In genomic region chr17:75673487-75673886, GRCh38 we compare ENCODE assay signal across 18 cellular contexts. TPM values are rescaled to one million over a fixed set of nuclear protein-coding genes. Genes with fewer than 3 reads are reported as not detected.
DNase-seq lines count a peak whose midpoint lies in the region; FAIRE-seq and TF ChIP-seq lines count a peak whose summit lies in the region.
"Had no signal": no experiment of that assay in that cellular context is flagged by ENCODE, and none has a peak within 500 bp of the region (broad histone marks: within the 10 kb centered on the region; RNA-seq: fewer than 3 reads in every experiment).

No MANE protein-coding gene starts in this region.

- H3K36me3 ChIP-seq in kidney (ENCODE audit: control insufficient read depth in 1 of 2, insufficient read depth in 2 of 2, low read length in 2 of 2) (peaks cover 19 to 47% of the 10 kb centered on the region in 2 donors), right atrium auricular region (peaks cover 60% of the 10 kb centered on the region)

- no peak overlapping the region for H3K9ac ChIP-seq in kidney (ENCODE audit: low read length in 2 of 2)

- no peak for FAIRE-seq in kidney (lab: Jason Lieb, UNC)
- FAIRE-seq: A549 had no signal

- H3K4me3 ChIP-seq in kidney (ENCODE audit: low read length in 2 of 2) (no peak overlapping the region), right atrium auricular region (no peak overlapping the region)
- H3K4me3 ChIP-seq: A549 had no signal

- H3K27ac Mint-ChIP-seq in activated naive CD8-positive, alpha-beta T cell = peak overlapping the region; percentile 50
- no peak overlapping the region for H3K27ac Mint-ChIP-seq in activated naive CD8-positive, alpha-beta T cell treated with anti-CD3 and anti-CD28 coated beads for 36 hours

- TF ChIP-seq CTCF in kidney (IDR thresholded peaks at IDR 0.05; ENCODE audit: borderline replicate concordance, extremely low read depth, insufficient read depth) (no peak), right atrium auricular region (IDR thresholded peaks at IDR 0.05) (no peak)

- peaks cover under 1% of the 10 kb centered on the region for H3K36me3 Mint-ChIP-seq in activated naive CD8-positive, alpha-beta T cell
- peaks cover 12% of the 10 kb centered on the region for H3K36me3 Mint-ChIP-seq in activated naive CD8-positive, alpha-beta T cell treated with anti-CD3 and anti-CD28 coated beads for 36 hours

- no peak for DNase-seq in activated naive CD8-positive, alpha-beta T cell treated with anti-CD3 and anti-CD28 coated beads for 36 hours
- peak; percentile 61 for DNase-seq in RKO (ENCODE audit: low spot score)
- peak; percentile 0 for DNase-seq in kidney
- DNase-seq in glomerular visceral epithelial cell (ENCODE audit: extremely low spot score) = no peak
- no peak for DNase-seq in UCSD-AML1 (lab: John Stamatoyannopoulos, UW; ENCODE audit: unreplicated experiment)
- no peak for DNase-seq in right atrium auricular region (ENCODE audit: low spot score)
- DNase-seq: AML-193, Caco-2, IMR-90, Kasumi-1, NCI-H1105, NCI-H1694, NCI-H510A treated with DMSO at 0.1 percent for 48 hours, NCI-H82 had no signal

- H3K27me3 ChIP-seq in right atrium auricular region = no peaks in the 10 kb centered on the region

- no peaks in the 10 kb centered on the region for H3K27me3 Mint-ChIP-seq in activated naive CD8-positive, alpha-beta T cell
- no peaks in the 10 kb centered on the region for H3K27me3 Mint-ChIP-seq in activated naive CD8-positive, alpha-beta T cell treated with anti-CD3 and anti-CD28 coated beads for 36 hours

- H3K9me3 Mint-ChIP-seq in activated naive CD8-positive, alpha-beta T cell (ENCODE audit: low read depth) = no peaks in the 10 kb centered on the region
- no peaks in the 10 kb centered on the region for H3K9me3 Mint-ChIP-seq in activated naive CD8-positive, alpha-beta T cell treated with anti-CD3 and anti-CD28 coated beads for 36 hours

- intact Hi-C loops in kidney (cut with DNase I) = no loop called here

- peaks cover 22% of the 10 kb centered on the region for H3K4me1 Mint-ChIP-seq in activated naive CD8-positive, alpha-beta T cell (ENCODE audit: low read depth)
- H3K4me1 Mint-ChIP-seq in activated naive CD8-positive, alpha-beta T cell treated with anti-CD3 and anti-CD28 coated beads for 36 hours = peaks cover 22% of the 10 kb centered on the region

- H3K9me3 ChIP-seq in kidney (ENCODE audit: control insufficient read depth in 1 of 2, low read length in 2 of 2) (no peaks in the 10 kb centered on the region), right atrium auricular region (no peaks in the 10 kb centered on the region)
- H3K9me3 ChIP-seq: A549, Caco-2 had no signal

- H3K4me1 ChIP-seq in kidney (ENCODE audit: control insufficient read depth in 1 of 2, insufficient read depth in 1 of 2, low read depth in 1 of 2, low read length in 2 of 2) (no peaks in the 10 kb centered on the region), right atrium auricular region (peaks cover 0 to 16% of the 10 kb centered on the region in 2 donors)

- no peak overlapping the region for H3K27ac ChIP-seq in kidney (ENCODE audit: low read depth in 2 of 2, low read length in 2 of 2)
- H3K27ac ChIP-seq in right atrium auricular region = no peak overlapping the region
- H3K27ac ChIP-seq: A549 had no signal

- no peak overlapping the region for H3K4me3 Mint-ChIP-seq in activated naive CD8-positive, alpha-beta T cell
- H3K4me3 Mint-ChIP-seq in activated naive CD8-positive, alpha-beta T cell treated with anti-CD3 and anti-CD28 coated beads for 36 hours = no peak overlapping the region

RNA-seq across cellular contexts. Expression of gene SAP30BP, which starts 6.3 kb away (rescaled TPM):
- total RNA-seq in activated naive CD8-positive, alpha-beta T cell treated with anti-CD3 and anti-CD28 coated beads for 36 hours = 100 to 1,000 TPM in 1 of 2 experiments, 10 to 100 TPM in 1; 93.4 to 101 TPM
- total RNA-seq in kidney (95.1 TPM), right atrium auricular region (10 to 100 TPM; 28.5 to 44.6 TPM)
- polyA plus RNA-seq in kidney (ENCODE audit: insufficient read depth, low read depth, low replicate concordance) = 62.9 TPM

RNA-seq across cellular contexts. Expression of gene RECQL5, which starts 6.5 kb away (rescaled TPM):
- total RNA-seq in activated naive CD8-positive, alpha-beta T cell treated with anti-CD3 and anti-CD28 coated beads for 36 hours = 10 to 100 TPM; 31.4 to 32.6 TPM
- total RNA-seq in kidney = 51.6 TPM
- 40.0 TPM for polyA plus RNA-seq in kidney (ENCODE audit: insufficient read depth, low read depth, low replicate concordance)
- 1 to 10 TPM; 6.2 to 7.1 TPM for total RNA-seq in right atrium auricular region

RNA-seq across cellular contexts. Expression of gene SMIM5, which starts 40.3 kb away (rescaled TPM):
- under 1 TPM; 0.14 to 0.16 TPM for total RNA-seq in activated naive CD8-positive, alpha-beta T cell treated with anti-CD3 and anti-CD28 coated beads for 36 hours
- total RNA-seq in kidney = 8.0 TPM
- polyA plus RNA-seq in kidney (ENCODE audit: insufficient read depth, low read depth, low replicate concordance) = 63.0 TPM
- 10 to 100 TPM in 1 of 2 donors, 1 to 10 TPM in 1; 6.4 to 12.0 TPM for total RNA-seq in right atrium auricular region
- total RNA-seq: H4, IMR-90, RPMI7951 had no signal
- polyA plus RNA-seq: IMR-90 had no signal

RNA-seq across cellular contexts. Expression of gene ITGB4, which starts 47.8 kb away (rescaled TPM):
- 1 to 10 TPM in 1 of 2 experiments, under 1 TPM in 1; 0.64 to 1.4 TPM for total RNA-seq in activated naive CD8-positive, alpha-beta T cell treated with anti-CD3 and anti-CD28 coated beads for 36 hours
- total RNA-seq in kidney = 149 TPM
- polyA plus RNA-seq in kidney (ENCODE audit: insufficient read depth, low read depth, low replicate concordance) = 15.7 TPM
- total RNA-seq in right atrium auricular region = 10 to 100 TPM; 11.1 to 37.5 TPM

Comparison
In these comparisons a context has a peak if more than half of its experiments do, and no peak if none do; other contexts are left out.
1. DNase-seq: peak in RKO (single experiment) and kidney (single experiment); none in activated naive CD8-positive, alpha-beta T cell treated with anti-CD3 and anti-CD28 coated beads for 36 hours (single experiment), glomerular visceral epithelial cell (single experiment), UCSD-AML1 (single experiment) and right atrium auricular region (single experiment).